In genomic region chr10:124705021-124705740, GRCh38 we compare ENCODE assay signal across 10 cellular contexts. TPM values are rescaled to one million over a fixed set of nuclear protein-coding genes. Genes with fewer than 3 reads are reported as not detected.
DNase-seq lines count a peak whose midpoint lies in the region; ATAC-seq and TF ChIP-seq lines count a peak whose summit lies in the region.
"Had no signal": no experiment of that assay in that cellular context is flagged by ENCODE, and none has a peak within 500 bp of the region (broad histone marks: within the 10 kb centered on the region; RNA-seq: fewer than 3 reads in every experiment).

No MANE protein-coding gene starts in this region.

- peak in 1 of 4 experiments; percentile 14 for ATAC-seq in T-cell (replicated peaks in 1 of 4)
- ATAC-seq: HCT116 had no signal

- H3K36me3 ChIP-seq in iPS DF 6.9 (ENCODE audit: control insufficient read depth, insufficient read depth, low read length) = no peaks in the 10 kb centered on the region; the same call in 1 of the 2 replicates
- H3K36me3 ChIP-seq in testis (ENCODE audit: low read depth, missing control alignments) = no peaks in the 10 kb centered on the region
- peaks cover 10% of the 10 kb centered on the region for H3K36me3 ChIP-seq in BE2C

- no peak for TF ChIP-seq POLR2A in testis (IDR thresholded peaks at IDR 0.05)
- TF ChIP-seq POLR2A in erythroblast (IDR thresholded peaks at IDR 0.05; ENCODE audit: low read length) = no peak

- POLR2A ChIA-PET in T-cell (lab: Charles Lee) = interaction anchor here in 1 of 2 donors (1.1 kb wide), 1 partner anchor 13 kb away, joined by 3 read pairs; no protein-coding TSS in a partner anchor

- H3K4me1 ChIP-seq in iPS DF 6.9 (ENCODE audit: control insufficient read depth, insufficient read depth, low read length) = peaks cover 10% of the 10 kb centered on the region
- H3K4me1 ChIP-seq in testis = peaks cover 100% of the 10 kb centered on the region
- H3K4me1 ChIP-seq in BE2C = peaks cover 14% of the 10 kb centered on the region

- no peak overlapping the region for H3K4me3 Mint-ChIP-seq in activated CD4-positive, alpha-beta T cell treated with anti-CD3 and anti-CD28 coated beads, Interleukin-2, amount 10 ng/mL, durations not matched to agents 24 days and 14 days
- peak overlapping the region in 1 of 3 donors; percentile 72 for H3K4me3 Mint-ChIP-seq in T-cell

- H3K27ac ChIP-seq in iPS DF 6.9 (ENCODE audit: low read length) (no peak overlapping the region), testis (peak overlapping the region; percentile 75 to 81)

- H3K27me3 ChIP-seq in iPS DF 6.9 (ENCODE audit: control insufficient read depth, insufficient read depth, low read length) (no peaks in the 10 kb centered on the region), testis (no peaks in the 10 kb centered on the region), BE2C (no peaks in the 10 kb centered on the region)

- no peaks in the 10 kb centered on the region for H3K9me3 ChIP-seq in iPS DF 6.9 (ENCODE audit: control insufficient read depth, insufficient read depth, low read length)
- H3K9me3 ChIP-seq in testis = no peaks in the 10 kb centered on the region
- H3K9me3 ChIP-seq in BE2C = no peaks in the 10 kb centered on the region

- no peak for DNase-seq in activated CD4-positive, alpha-beta T cell treated with anti-CD3 and anti-CD28 coated beads, Interleukin-2, amount 10 ng/mL, durations not matched to agents 24 days and 14 days
- no peak for DNase-seq in activated CD4-positive, alpha-beta T cell treated with anti-CD3 and anti-CD28 coated beads for 48 hours
- no peak for DNase-seq in T-cell
- peak; percentile 33 for DNase-seq in iPS DF 6.9 (ENCODE audit: low read depth, low spot score)
- DNase-seq in testis = peak; percentile 68
- no peak for DNase-seq in central memory CD4-positive, alpha-beta T cell
- DNase-seq in erythroblast (lab: John Stamatoyannopoulos, UW) = no peak
- no peak for DNase-seq in BE2C
- DNase-seq: stimulated activated CD4-positive, alpha-beta T cell treated with anti-CD3 and anti-CD28 coated beads, Interleukin-4, amount 100 ng/mL, for 1 hour had no signal

- H3K4me3 ChIP-seq in iPS DF 6.9 (ENCODE audit: low read length) = no peak overlapping the region
- H3K4me3 ChIP-seq in testis = no peak overlapping the region
- H3K4me3 ChIP-seq in BE2C (ENCODE audit: low read depth, low read length) = no peak overlapping the region

- H3K27ac Mint-ChIP-seq in activated CD4-positive, alpha-beta T cell treated with anti-CD3 and anti-CD28 coated beads, Interleukin-2, amount 10 ng/mL, durations not matched to agents 24 days and 14 days = peak overlapping the region; percentile 3
- H3K27ac Mint-ChIP-seq in T-cell = peak overlapping the region; percentile 99 to 100

- no peaks in the 10 kb centered on the region for H3K27me3 Mint-ChIP-seq in activated CD4-positive, alpha-beta T cell treated with anti-CD3 and anti-CD28 coated beads, Interleukin-2, amount 10 ng/mL, durations not matched to agents 24 days and 14 days
- no peaks in the 10 kb centered on the region for H3K27me3 Mint-ChIP-seq in T-cell

- TF ChIP-seq CTCF in testis (IDR thresholded peaks at IDR 0.05) = no peak
- no peak for TF ChIP-seq CTCF in BE2C (IDR thresholded peaks at IDR 0.05; ENCODE audit: low read depth, low read length)

- H3K36me3 Mint-ChIP-seq in activated CD4-positive, alpha-beta T cell treated with anti-CD3 and anti-CD28 coated beads, Interleukin-2, amount 10 ng/mL, durations not matched to agents 24 days and 14 days (ENCODE audit: low read depth) = peaks cover 38% of the 10 kb centered on the region
- peaks cover 16% of the 10 kb centered on the region for H3K36me3 Mint-ChIP-seq in T-cell

- WGBS in iPS DF 6.9 (ENCODE audit: insufficient coverage, insufficient read length) = no CpG with 5 or more reads among the region's 13 CpGs
- 35 to 65% methylated on average over 11 to 13 of the region's 13 CpGs for WGBS in testis, 2 donors

- no peaks in the 10 kb centered on the region for H3K9me3 Mint-ChIP-seq in activated CD4-positive, alpha-beta T cell treated with anti-CD3 and anti-CD28 coated beads, Interleukin-2, amount 10 ng/mL, durations not matched to agents 24 days and 14 days
- H3K9me3 Mint-ChIP-seq in T-cell = no peaks in the 10 kb centered on the region

- CTCF ChIA-PET in T-cell (lab: Charles Lee) = interaction anchor here (0.8 to 4.6 kb wide), 6 partner anchors 8 to 40 kb away, joined by 3 to 18 read pairs (median 5); no protein-coding TSS in a partner anchor

- peaks cover 89% of the 10 kb centered on the region for H3K4me1 Mint-ChIP-seq in activated CD4-positive, alpha-beta T cell treated with anti-CD3 and anti-CD28 coated beads, Interleukin-2, amount 10 ng/mL, durations not matched to agents 24 days and 14 days
- peaks cover 95 to 100% (median 98%) of the 10 kb centered on the region in 3 donors for H3K4me1 Mint-ChIP-seq in T-cell

- intact Hi-C loops in activated CD4-positive, alpha-beta T cell treated with anti-CD3 and anti-CD28 coated beads, Interleukin-2, amount 10 ng/mL, durations not matched to agents 24 days and 14 days (cut with micrococcal nuclease) = no loop called here
- intact Hi-C loops in testis (cut with DNase I; ENCODE audit: low total_unique reads) = no loop called here

RNA-seq across cellular contexts. Expression of gene FAM53B, which starts 39.0 kb away (rescaled TPM):
- total RNA-seq in activated CD4-positive, alpha-beta T cell treated with anti-CD3 and anti-CD28 coated beads, Interleukin-2, amount 10 ng/mL, durations not matched to agents 24 days and 14 days = 20.9 and 21.8 TPM in 2 replicates
- 10 to 100 TPM; 39.3 to 86.5 (median 52.3) TPM for total RNA-seq in T-cell
- total RNA-seq in testis = 100 to 1,000 TPM; 109 to 125 TPM
- polyA plus RNA-seq in testis (ENCODE audit: insufficient read depth, low read depth, low replicate concordance) = 36.9 TPM
- 22.9 TPM for polyA plus RNA-seq in BE2C (2012; ENCODE audit: insufficient read depth, insufficient read length, low read depth)

Comparison
In these comparisons a context has a peak if more than half of its experiments do, and no peak if none do; other contexts are left out.
1. DNase-seq: peak in iPS DF 6.9 (single experiment) and testis (single experiment); none in activated CD4-positive, alpha-beta T cell treated with anti-CD3 and anti-CD28 coated beads, Interleukin-2, amount 10 ng/mL, durations not matched to agents 24 days and 14 days (single experiment), activated CD4-positive, alpha-beta T cell treated with anti-CD3 and anti-CD28 coated beads for 48 hours (single experiment), T-cell (0 of 34), central memory CD4-positive, alpha-beta T cell (single experiment), erythroblast (0 of 2) and BE2C (single experiment).